7 cellular contexts compared by ENCODE assay signal in the genomic region with DNA sequence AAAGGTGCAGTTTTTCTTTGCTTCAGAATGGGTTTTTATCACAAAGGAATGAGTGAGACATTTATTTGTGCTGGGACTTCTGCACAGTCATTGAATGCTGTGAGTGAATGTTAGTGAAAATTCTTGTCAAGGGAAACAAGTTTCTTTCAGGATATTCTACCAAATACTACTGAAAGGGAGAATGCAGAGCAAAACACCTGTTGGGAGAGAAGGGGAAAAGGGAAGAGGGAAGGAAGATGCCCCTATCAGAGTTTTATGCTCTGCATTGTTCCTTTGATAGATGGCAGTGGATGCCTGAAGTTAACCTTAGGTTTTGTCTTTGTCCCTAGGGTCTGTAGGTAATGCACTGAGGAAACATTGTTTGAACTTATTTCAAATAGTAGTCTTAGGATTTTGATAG. TPM values are rescaled to one million over a fixed set of nuclear protein-coding genes. Genes with fewer than 3 reads are reported as not detected.
DNase-seq lines count a peak whose midpoint lies in the region; ATAC-seq and TF ChIP-seq lines count a peak whose summit lies in the region.
"Had no signal": no experiment of that assay in that cellular context is flagged by ENCODE, and none has a peak within 500 bp of the region (broad histone marks: within the 10 kb centered on the region; RNA-seq: fewer than 3 reads in every experiment).

No MANE protein-coding gene starts in this region.

- H3K4me3 ChIP-seq in Karpas-422 (ENCODE audit: low read length) (peak overlapping the region; percentile 85), astrocyte of the spinal cord (ENCODE audit: low read depth, low read length) (peak overlapping the region; percentile 96), gastroesophageal sphincter (peak overlapping the region in 1 of 2 donors; percentile 100)

- H3K27ac ChIP-seq in Karpas-422 (ENCODE audit: low read length) (peak overlapping the region; percentile 93), gastroesophageal sphincter (peak overlapping the region in 1 of 4 donors; percentile 59)

- H3K9ac ChIP-seq in Karpas-422 (ENCODE audit: low read length): peak overlapping the region; percentile 88

- H3K36me3 ChIP-seq in Karpas-422 (ENCODE audit: insufficient read depth, low read length): peaks cover 17% of the 10 kb centered on the region; the same call in 1 of the 2 replicates
- peaks cover 0 to 13% of the 10 kb centered on the region in 2 donors for H3K36me3 ChIP-seq in gastroesophageal sphincter

- DNase-seq in Karpas-422: no peak
- no peak for DNase-seq in astrocyte of the spinal cord (ENCODE audit: low read depth, low spot score)
- DNase-seq in progenitor cell of endocrine pancreas (ENCODE audit: low spot score, unreplicated experiment): no peak
- no peak for DNase-seq in GM03348 (ENCODE audit: low spot score)
- DNase-seq: activated CD4-positive, alpha-beta T cell treated with anti-CD3 and anti-CD28 coated beads for 1 hour had no signal

- no peak for TF ChIP-seq EP300 in gastroesophageal sphincter (IDR thresholded peaks at IDR 0.05)

- H3K27me3 Mint-ChIP-seq in progenitor cell of endocrine pancreas: no peaks in the 10 kb centered on the region

- ATAC-seq in gastroesophageal sphincter: no peak
- ATAC-seq: sciatic nerve had no signal

- H3K4me2 ChIP-seq in Karpas-422 (ENCODE audit: low read depth, low read length, poor library complexity, severe bottlenecking): peak overlapping the region; percentile 76

- H3K4me1 ChIP-seq in Karpas-422 (ENCODE audit: low read length) (peaks cover 59% of the 10 kb centered on the region), gastroesophageal sphincter (peaks cover 0 to 83% (median 18%) of the 10 kb centered on the region in 3 donors)

- peak overlapping the region; percentile 41 for H3K4me3 Mint-ChIP-seq in progenitor cell of endocrine pancreas (ENCODE audit: low read depth)

- no peak overlapping the region for H2AFZ ChIP-seq in Karpas-422 (ENCODE audit: low read length)

- peaks cover 87% of the 10 kb centered on the region for H3K79me2 ChIP-seq in Karpas-422 (ENCODE audit: low read length)

- in situ Hi-C loops in astrocyte of the spinal cord (cut with HindIII; ENCODE audit: low sequenced_read_pairs): no loop called here

- no peaks in the 10 kb centered on the region for H3K9me3 Mint-ChIP-seq in progenitor cell of endocrine pancreas (ENCODE audit: low read depth)

- no peaks in the 10 kb centered on the region for H3K9me3 ChIP-seq in Karpas-422 (ENCODE audit: low read length)
- no peaks in the 10 kb centered on the region for H3K9me3 ChIP-seq in gastroesophageal sphincter

- no peaks in the 10 kb centered on the region for H3K27me3 ChIP-seq in Karpas-422 (ENCODE audit: low read length)
- no peaks in the 10 kb centered on the region for H3K27me3 ChIP-seq in gastroesophageal sphincter

- peaks cover 11% of the 10 kb centered on the region; the same call in 1 of the 2 replicates for H4K20me1 ChIP-seq in Karpas-422 (ENCODE audit: insufficient read depth, low read depth, low read length)

- TF ChIP-seq POLR2A in gastroesophageal sphincter (IDR thresholded peaks at IDR 0.05): no peak

- H3K27ac Mint-ChIP-seq in progenitor cell of endocrine pancreas: peak overlapping the region; percentile 87

- no peaks in the 10 kb centered on the region for H3K9me2 ChIP-seq in Karpas-422 (replicated peaks; ENCODE audit: insufficient read depth, low read length)

- TF ChIP-seq CTCF in astrocyte of the spinal cord (IDR thresholded peaks at IDR 0.05; ENCODE audit: low read depth, low read length) (no peak), progenitor cell of endocrine pancreas (IDR thresholded peaks at IDR 0.05; ENCODE audit: unreplicated experiment) (no peak), gastroesophageal sphincter (IDR thresholded peaks at IDR 0.05) (no peak)

- peaks cover 21% of the 10 kb centered on the region for H3K4me1 Mint-ChIP-seq in progenitor cell of endocrine pancreas (ENCODE audit: low read depth)

- H3K36me3 Mint-ChIP-seq in progenitor cell of endocrine pancreas (ENCODE audit: insufficient read depth): peaks cover 2% of the 10 kb centered on the region

RNA-seq across cellular contexts. Expression of a gene that starts 3.1 kb away (rescaled TPM):
- 41.7 and 49.5 TPM in 2 replicates for total RNA-seq in Karpas-422 (2014; rRNA removed; shearing (Covaris generic); ENCODE audit: low replicate concordance)
- total RNA-seq in progenitor cell of endocrine pancreas (74.2 and 75.3 TPM in 2 replicates), gastroesophageal sphincter (10 to 100 TPM; 40.1 to 62.9 (median 53.6) TPM)

RNA-seq across cellular contexts. Expression of a gene that starts 13.0 kb away (rescaled TPM):
- total RNA-seq in Karpas-422 (2014; rRNA removed; shearing (Covaris generic); ENCODE audit: low replicate concordance): 3.9 and 6.7 TPM in 2 replicates
- total RNA-seq in progenitor cell of endocrine pancreas (7.3 and 8.7 TPM in 2 replicates), gastroesophageal sphincter (1 to 10 TPM; 3.3 to 5.3 (median 4.4) TPM)

RNA-seq across cellular contexts. Expression of a gene that starts 13.1 kb away (rescaled TPM):
- 50.6 and 58.9 TPM in 2 replicates for total RNA-seq in Karpas-422 (2014; rRNA removed; shearing (Covaris generic); ENCODE audit: low replicate concordance)
- total RNA-seq in progenitor cell of endocrine pancreas (77.7 and 82.2 TPM in 2 replicates), gastroesophageal sphincter (10 to 100 TPM; 23.3 to 63.5 (median 42.5) TPM)

RNA-seq across cellular contexts. Expression of a gene that starts 43.9 kb away (rescaled TPM):
- total RNA-seq in Karpas-422 (2014; rRNA removed; shearing (Covaris generic); ENCODE audit: low replicate concordance): 13.6 and 33.8 TPM in 2 replicates
- 12.0 and 15.7 TPM in 2 replicates for total RNA-seq in progenitor cell of endocrine pancreas
- total RNA-seq in gastroesophageal sphincter: 1 to 10 TPM; 2.4 to 7.6 (median 4.6) TPM

RNA-seq across cellular contexts. Expression of a gene that starts 53.6 kb away (rescaled TPM):
- 11.7 and 18.0 TPM in 2 replicates for total RNA-seq in Karpas-422 (2014; rRNA removed; shearing (Covaris generic); ENCODE audit: low replicate concordance)
- total RNA-seq in progenitor cell of endocrine pancreas (6.6 and 7.1 TPM in 2 replicates), gastroesophageal sphincter (10 to 100 TPM in 1 of 4 donors, 1 to 10 TPM in 3; 3.7 to 10.8 (median 8.0) TPM)
